In the genomic region with DNA sequence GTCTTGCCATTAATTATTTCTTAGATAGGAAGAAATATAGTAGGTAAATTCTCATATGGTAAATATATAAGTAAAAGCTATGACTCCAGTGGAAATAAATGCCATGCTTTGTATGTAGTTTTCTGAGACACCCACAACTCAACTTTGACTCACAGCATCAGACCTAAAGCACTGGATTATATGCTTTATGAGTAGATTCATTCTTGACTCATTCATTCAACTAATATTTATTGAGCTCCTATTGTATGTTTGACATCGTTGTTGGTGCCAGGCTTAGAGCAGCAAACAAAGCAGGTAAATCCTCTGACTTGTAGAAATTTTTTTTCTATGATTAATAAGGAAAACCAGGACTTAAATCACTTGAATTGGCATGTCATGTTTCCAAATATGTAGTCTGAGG, we compare ENCODE assay signal across 20 cellular contexts.
DNase-seq lines count a peak whose midpoint lies in the region; ATAC-seq and TF ChIP-seq lines count a peak whose summit lies in the region.
"Had no signal": no experiment of that assay in that cellular context is flagged by ENCODE, and none has a peak within 500 bp of the region (broad histone marks: within the 10 kb centered on the region; RNA-seq: fewer than 3 reads in every experiment).

No MANE protein-coding gene starts in this region.

- no peak overlapping the region for H2AFZ ChIP-seq in mammary epithelial cell (ENCODE audit: low read depth, low read length)

- H3K9me3 ChIP-seq in MG63 = no peaks in the 10 kb centered on the region
- H3K9me3 ChIP-seq in mammary epithelial cell (replicated peaks; ENCODE audit: insufficient read depth, low read length) = no peaks in the 10 kb centered on the region
- H3K9me3 ChIP-seq: BLaER1 had no signal

- peaks cover 9% of the 10 kb centered on the region for H3K9me3 Mint-ChIP-seq in nephron
- H3K9me3 Mint-ChIP-seq: CD8-positive, alpha-beta memory T cell; HFFc6; IgD-negative memory B cell had no signal

- peaks cover 64% of the 10 kb centered on the region for H3K36me3 Mint-ChIP-seq in nephron (ENCODE audit: low read depth)

- TF ChIP-seq CTCF in mammary epithelial cell (conservative IDR thresholded peaks at IDR 0.05 in 1 of 2, IDR thresholded peaks at IDR 0.05 in 1 of 2; ENCODE audit: extremely low read depth in 1 of 2, insufficient read depth in 1 of 2, low read depth in 1 of 2, low read length in 2 of 2) = no peak
- TF ChIP-seq CTCF in nephron (IDR thresholded peaks at IDR 0.05; ENCODE audit: unreplicated experiment in 3 of 3) = no peak

- CTCF ChIA-PET in mammary epithelial cell (lab: Charles Lee; ENCODE audit: low non-redundant PET) = no interaction called here

- WGBS in mammary epithelial cell (ENCODE audit: low coverage, missing lambda C conversion rate) = 64% methylated on average over 1 of the region's 1 CpG

- in situ Hi-C loops in mammary epithelial cell (cut with MboI; ENCODE audit: low sequenced_read_pairs in 2 of 2) = no loop called here

- dilution Hi-C loops in mammary epithelial cell (cut with HindIII; ENCODE audit: low sequenced_read_pairs) = no loop called here

- no peak overlapping the region for H3K4me3 ChIP-seq in MG63
- H3K4me3 ChIP-seq in mammary epithelial cell (replicated peaks in 1 of 3; ENCODE audit: insufficient read depth in 1 of 3, low read depth in 2 of 3, low read length in 3 of 3) = no peak overlapping the region
- H3K4me3 ChIP-seq: BLaER1 had no signal

- H3K27me3 ChIP-seq in MG63 (no peaks in the 10 kb centered on the region), mammary epithelial cell (ENCODE audit: insufficient read depth, low read length) (no peaks in the 10 kb centered on the region)
- H3K27me3 ChIP-seq: BLaER1 had no signal

- no peak overlapping the region for H3K27ac ChIP-seq in mammary epithelial cell (ENCODE audit: insufficient read depth, low read depth, low read length)
- H3K27ac ChIP-seq: BLaER1 had no signal

- ATAC-seq in HG02938 (IDR thresholded peaks at IDR 0.05; ENCODE audit: unreplicated experiment) (no peak), HG03439 (IDR thresholded peaks at IDR 0.05; ENCODE audit: unreplicated experiment) (no peak), HG02981 (IDR thresholded peaks at IDR 0.05; ENCODE audit: unreplicated experiment) (no peak)

- DNase-seq in NCI-H82 (lab: John Stamatoyannopoulos, UW) (peak; percentile 24), NCI-H82 treated with DMSO at 0.1 percent for 48 hours (lab: John Stamatoyannopoulos, UW; ENCODE audit: unreplicated experiment) (no peak), MG63 (peak; percentile 23), mammary epithelial cell (peak; percentile 57)
- DNase-seq: 8988T; CD8-positive, alpha-beta memory T cell; GF-D8; HFFc6; Kasumi-1; MV-4-11; NCI-H1417; NCI-H187 treated with DMSO at 0.1 percent for 48 hours; NCI-H748 treated with DMSO at 0.1 percent for 48 hours; SIG-M5 had no signal

- peaks cover 33% of the 10 kb centered on the region for H3K4me1 Mint-ChIP-seq in nephron
- H3K4me1 Mint-ChIP-seq: CD8-positive, alpha-beta memory T cell; IgD-negative memory B cell had no signal

- no peaks in the 10 kb centered on the region for H4K20me1 ChIP-seq in mammary epithelial cell (ENCODE audit: insufficient read depth, low read length)
- H4K20me1 ChIP-seq: BLaER1 had no signal

- H3K27me3 Mint-ChIP-seq in nephron (ENCODE audit: low read depth) = peaks cover 3% of the 10 kb centered on the region
- H3K27me3 Mint-ChIP-seq: CD8-positive, alpha-beta memory T cell; IgD-negative memory B cell had no signal

- peak overlapping the region; percentile 7 to 84 (median 46) for H3K27ac Mint-ChIP-seq in nephron
- H3K27ac Mint-ChIP-seq: CD8-positive, alpha-beta memory T cell; HFFc6; IgD-negative memory B cell had no signal

- peak overlapping the region in 1 of 3 experiments; percentile 13 for H3K4me3 Mint-ChIP-seq in nephron
- H3K4me3 Mint-ChIP-seq: CD8-positive, alpha-beta memory T cell; HFFc6 had no signal

- H3K36me3 ChIP-seq in MG63 (peaks cover 14% of the 10 kb centered on the region), mammary epithelial cell (ENCODE audit: insufficient read depth, low read length) (no peaks in the 10 kb centered on the region)

- intact Hi-C loops in mammary epithelial cell (cut with micrococcal nuclease) = no loop called here

- H3K79me2 ChIP-seq in mammary epithelial cell (ENCODE audit: insufficient read depth, low read length) = no peaks in the 10 kb centered on the region

- H3K9ac ChIP-seq in mammary epithelial cell (ENCODE audit: insufficient read depth, low read length) = no peak overlapping the region
- H3K9ac ChIP-seq: BLaER1 had no signal

- H3K4me1 ChIP-seq in mammary epithelial cell (ENCODE audit: insufficient read depth, low read length) = no peaks in the 10 kb centered on the region
- H3K4me1 ChIP-seq: BLaER1 had no signal

- BruUV-seq in mammary epithelial cell (replicated peaks; lab: Mats Ljungman, UMichigan) = no TSS peak

- no peak overlapping the region for H3K4me2 ChIP-seq in mammary epithelial cell (ENCODE audit: insufficient read depth, low read depth, low read length)
- H3K4me2 ChIP-seq: BLaER1 had no signal
